16 cellular contexts compared by ENCODE assay signal in genomic region chrX:129721414-129721813, GRCh38. TPM values are rescaled to one million over a fixed set of nuclear protein-coding genes. Genes with fewer than 3 reads are reported as not detected.
"Had no signal": no experiment of that assay in that cellular context is flagged by ENCODE, and none has a peak within 500 bp of the region (broad histone marks: within the 10 kb centered on the region; RNA-seq: fewer than 3 reads in every experiment).

No MANE protein-coding gene starts in this region.

- DNase-seq: activated effector memory CD4-positive, alpha-beta T cell treated with Interleukin-2 at 50 U/mL for 16 hours; activated naive CD4-positive, alpha-beta T cell treated with anti-CD3 and anti-CD28 coated beads for 36 hours; activated T-cell treated with anti-CD3 and anti-CD28 coated beads, Interleukin-2, amount 50 U/mL, for 1 hour; aorta; cortex of kidney; foreskin melanocyte; hippocampal formation; left ventricle myocardium superior; occipital lobe; retina; SJCRH30; stimulated activated CD4-positive, alpha-beta T cell treated with anti-CD3 and anti-CD28 coated beads, Interleukin-2, amount 100 ng/mL, for 48 hours; stimulated activated naive CD4-positive, alpha-beta T cell treated with Interleukin-2 at 50 U/mL for 16 hours; upper lobe of left lung had no signal

- ATAC-seq: left ventricle myocardium superior had no signal

- H3K4me1 ChIP-seq: SJCRH30, upper lobe of left lung had no signal

- H3K9me3 ChIP-seq: SJCRH30, upper lobe of left lung had no signal

- H3K36me3 ChIP-seq: SJCRH30, upper lobe of left lung had no signal

- FAIRE-seq: endometrium had no signal

- H3K4me3 ChIP-seq: SJCRH30, upper lobe of left lung had no signal

- H3K27ac ChIP-seq: SJCRH30, upper lobe of left lung had no signal

- H3K27me3 ChIP-seq: SJCRH30, upper lobe of left lung had no signal

RNA-seq across cellular contexts. Expression of gene SASH3, which starts 58.3 kb away (rescaled TPM):
- total RNA-seq: neural crest cell, SJCRH30 had no signal
